ENCODE assay signal across 8 cellular contexts in the genomic region with DNA sequence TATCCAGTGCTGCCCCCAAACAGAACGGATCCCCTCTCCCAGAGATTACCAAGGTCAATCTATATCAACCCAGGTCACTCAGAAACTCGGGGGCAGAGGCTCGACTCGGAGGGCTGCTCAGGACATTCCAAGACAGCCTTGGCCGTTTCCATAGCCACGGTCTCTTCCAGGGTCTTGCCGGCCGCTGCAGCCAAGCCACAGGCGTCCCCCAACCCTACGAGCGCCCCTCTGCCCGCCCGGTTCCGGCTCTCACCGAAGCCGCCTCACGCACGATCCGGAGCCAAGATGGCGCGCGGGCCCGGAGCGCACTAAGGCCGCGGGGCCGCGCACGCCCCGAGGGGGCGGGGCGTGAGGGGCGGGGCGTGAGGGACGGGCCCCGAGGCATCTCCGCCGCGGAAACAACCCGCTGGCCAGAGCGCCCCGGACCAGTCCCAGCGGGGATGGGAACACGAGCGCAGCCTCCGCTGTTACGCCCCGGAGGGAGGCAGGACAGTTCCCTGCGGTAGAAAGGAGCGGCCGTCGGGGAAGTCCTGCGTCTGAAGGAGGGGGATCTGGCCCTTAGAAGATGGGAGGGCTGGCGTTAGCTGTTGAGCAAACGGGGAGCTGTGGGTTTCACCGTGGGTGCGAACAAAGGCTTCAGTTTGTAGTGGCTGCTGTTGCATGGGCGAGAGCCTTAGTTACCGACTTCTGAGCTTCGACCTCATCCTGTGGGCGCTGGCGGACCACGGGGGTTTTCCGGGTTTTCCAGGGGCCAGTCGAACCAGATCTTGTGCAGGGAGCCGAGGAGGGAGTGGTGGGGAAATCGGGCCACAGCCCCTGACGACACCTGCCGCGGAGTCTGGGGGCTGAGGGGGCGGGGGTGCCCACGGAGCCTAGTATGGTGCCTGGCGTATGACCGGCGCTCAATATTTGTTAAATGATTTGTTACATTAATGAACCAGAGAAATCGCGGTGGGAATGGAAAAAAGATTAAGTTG. TPM values are rescaled to one million over a fixed set of nuclear protein-coding genes. Genes with fewer than 3 reads are reported as not detected.
DNase-seq lines count a peak whose midpoint lies in the region; ATAC-seq and TF ChIP-seq lines count a peak whose summit lies in the region.

Gene RPP25L (minus strand): TSS at position 287 of the 977 bp plus-strand sequence. CDS start 801 bp downstream, outside the sequence.

- DNase-seq in Calu3 (peak; percentile 84), HT1080 (ENCODE audit: low read depth) (peak; percentile 59), fibroblast of gingiva (ENCODE audit: low read depth) (peak; percentile 83)
- DNase-seq in activated T-helper 1 cell treated with anti-CD3 and anti-CD28 coated beads, Interleukin-12 subunit alpha, Interleukin-12 subunit beta, Interleukin-2, Interleukin-4 antibody, amounts not matched to agents 30 ng/mL and 10 ng/mL and 1 ng/mL, durations not matched to agents 14 hours and 24 hours and 36 hours (ENCODE audit: low spot score): peak; percentile 84
- peak; percentile 75 to 94 (median 86) for DNase-seq in naive thymus-derived CD4-positive, alpha-beta T cell

- H3K36me3 Mint-ChIP-seq in Calu3 (ENCODE audit: insufficient read depth, unreplicated experiment): peaks cover 16% of the 10 kb centered on the region
- H3K36me3 Mint-ChIP-seq in activated T-helper 1 cell treated with anti-CD3 and anti-CD28 coated beads, Interleukin-12 subunit alpha, Interleukin-12 subunit beta, Interleukin-2, Interleukin-4 antibody, amounts not matched to agents 30 ng/mL and 10 ng/mL and 1 ng/mL, durations not matched to agents 14 hours and 24 hours and 36 hours (ENCODE audit: low read depth): peaks cover 17% of the 10 kb centered on the region
- H3K36me3 Mint-ChIP-seq in naive thymus-derived CD4-positive, alpha-beta T cell: peaks cover 7 to 18% (median 8%) of the 10 kb centered on the region in 5 donors
- peaks cover 10% of the 10 kb centered on the region for H3K36me3 Mint-ChIP-seq in stimulated activated memory B cell treated with anti-CD40 and anti-IgM and Interleukin-4, amounts not matched to agents 10 μg/mL and 1 μg/mL and 100 μg/mL, for 72 hours

- intact Hi-C loops in Calu3 (cut with micrococcal nuclease; ENCODE audit: unreplicated experiment): loop anchor here (1.0 kb wide), 1 partner anchor 22 kb away; no protein-coding TSS in a partner anchor
- intact Hi-C loops in activated T-helper 1 cell treated with anti-CD3 and anti-CD28 coated beads, Interleukin-12 subunit alpha, Interleukin-12 subunit beta, Interleukin-2, Interleukin-4 antibody, amounts not matched to agents 30 ng/mL and 10 ng/mL and 1 ng/mL, durations not matched to agents 14 hours and 24 hours and 36 hours (cut with micrococcal nuclease): loop anchor here (1.0 to 5.0 kb wide), 10 partner anchors 8 to 563 kb away; partner anchors contain the start of genes ARID3C, DCAF12, DCTN3 and DNAI1
- intact Hi-C loops in naive thymus-derived CD4-positive, alpha-beta T cell (cut with micrococcal nuclease): loop anchor here (1.0 to 10.0 kb wide), 15 partner anchors 8 to 795 kb away; partner anchors contain the start of genes DCTN3 (in 2 of the 2), DNAI1 (in 2 of the 2), ENHO (in 2 of the 2) and FAM219A (in 2 of the 2)

- POLR2A ChIA-PET in naive thymus-derived CD4-positive, alpha-beta T cell (lab: Charles Lee): interaction anchor here (0.7 to 3.9 kb wide), 11 partner anchors 8 to 1325 kb away, joined by 3 to 55 read pairs (median 4); partner anchors contain the start of genes DCTN3, DNAI1, FAM219A and SIGMAR1

- peak within 1 kb of the TSS; percentile 79 for H3K27ac Mint-ChIP-seq in Calu3 (ENCODE audit: unreplicated experiment)
- H3K27ac Mint-ChIP-seq in activated T-helper 1 cell treated with anti-CD3 and anti-CD28 coated beads, Interleukin-12 subunit alpha, Interleukin-12 subunit beta, Interleukin-2, Interleukin-4 antibody, amounts not matched to agents 30 ng/mL and 10 ng/mL and 1 ng/mL, durations not matched to agents 14 hours and 24 hours and 36 hours: peak within 1 kb of the TSS; percentile 96
- H3K27ac Mint-ChIP-seq in naive thymus-derived CD4-positive, alpha-beta T cell: peak within 1 kb of the TSS; percentile 84 to 96 (median 93)
- peak within 1 kb of the TSS; percentile 94 for H3K27ac Mint-ChIP-seq in stimulated activated memory B cell treated with anti-CD40 and anti-IgM and Interleukin-4, amounts not matched to agents 10 μg/mL and 1 μg/mL and 100 μg/mL, for 72 hours

- no peaks in the 10 kb centered on the region for H3K27me3 Mint-ChIP-seq in Calu3 (ENCODE audit: unreplicated experiment)
- H3K27me3 Mint-ChIP-seq in activated T-helper 1 cell treated with anti-CD3 and anti-CD28 coated beads, Interleukin-12 subunit alpha, Interleukin-12 subunit beta, Interleukin-2, Interleukin-4 antibody, amounts not matched to agents 30 ng/mL and 10 ng/mL and 1 ng/mL, durations not matched to agents 14 hours and 24 hours and 36 hours (ENCODE audit: insufficient read depth): no peaks in the 10 kb centered on the region
- no peaks in the 10 kb centered on the region for H3K27me3 Mint-ChIP-seq in naive thymus-derived CD4-positive, alpha-beta T cell
- no peaks in the 10 kb centered on the region for H3K27me3 Mint-ChIP-seq in stimulated activated memory B cell treated with anti-CD40 and anti-IgM and Interleukin-4, amounts not matched to agents 10 μg/mL and 1 μg/mL and 100 μg/mL, for 72 hours

- H3K9me3 Mint-ChIP-seq in Calu3 (ENCODE audit: low read depth, unreplicated experiment): no peaks in the 10 kb centered on the region
- no peaks in the 10 kb centered on the region for H3K9me3 Mint-ChIP-seq in activated T-helper 1 cell treated with anti-CD3 and anti-CD28 coated beads, Interleukin-12 subunit alpha, Interleukin-12 subunit beta, Interleukin-2, Interleukin-4 antibody, amounts not matched to agents 30 ng/mL and 10 ng/mL and 1 ng/mL, durations not matched to agents 14 hours and 24 hours and 36 hours
- peaks cover 0 to 1% (median 0%) of the 10 kb centered on the region in 11 donors for H3K9me3 Mint-ChIP-seq in naive thymus-derived CD4-positive, alpha-beta T cell
- no peaks in the 10 kb centered on the region for H3K9me3 Mint-ChIP-seq in stimulated activated memory B cell treated with anti-CD40 and anti-IgM and Interleukin-4, amounts not matched to agents 10 μg/mL and 1 μg/mL and 100 μg/mL, for 72 hours

- peak within 1 kb of the TSS; percentile 87 for H3K27ac ChIP-seq in naive thymus-derived CD4-positive, alpha-beta T cell (ENCODE audit: low read depth, low read length)

- H3K27me3 ChIP-seq in naive thymus-derived CD4-positive, alpha-beta T cell (ENCODE audit: control insufficient read depth in 2 of 2, insufficient read depth in 2 of 2, low read length in 2 of 2): no peaks in the 10 kb centered on the region

- peak within 1 kb of the TSS; percentile 89 for H3K4me3 ChIP-seq in naive thymus-derived CD4-positive, alpha-beta T cell (ENCODE audit: low read length)

- peak; percentile 86 for ATAC-seq in GM19468 (IDR thresholded peaks at IDR 0.05; ENCODE audit: extremely low read depth, unreplicated experiment)
- ATAC-seq in naive thymus-derived CD4-positive, alpha-beta T cell: peak; percentile 96
- ATAC-seq in stimulated activated memory B cell treated with anti-CD40 and anti-IgM and Interleukin-4, amounts not matched to agents 10 μg/mL and 1 μg/mL and 100 μg/mL, for 72 hours: peak; percentile 98

- BruUV-seq in Calu3 (replicated peaks; lab: Mats Ljungman, UMichigan): no TSS peak

- peaks cover 10 to 17% of the 10 kb centered on the region in 2 donors for H3K4me1 ChIP-seq in naive thymus-derived CD4-positive, alpha-beta T cell (ENCODE audit: control insufficient read depth in 2 of 2, insufficient read depth in 2 of 2, low read length in 2 of 2)

- peak within 1 kb of the TSS; percentile 86 for H3K4me3 Mint-ChIP-seq in Calu3 (ENCODE audit: low read depth, unreplicated experiment)
- H3K4me3 Mint-ChIP-seq in activated T-helper 1 cell treated with anti-CD3 and anti-CD28 coated beads, Interleukin-12 subunit alpha, Interleukin-12 subunit beta, Interleukin-2, Interleukin-4 antibody, amounts not matched to agents 30 ng/mL and 10 ng/mL and 1 ng/mL, durations not matched to agents 14 hours and 24 hours and 36 hours: peak within 1 kb of the TSS; percentile 95
- peak within 1 kb of the TSS; percentile 84 to 96 (median 90) for H3K4me3 Mint-ChIP-seq in naive thymus-derived CD4-positive, alpha-beta T cell
- H3K4me3 Mint-ChIP-seq in stimulated activated memory B cell treated with anti-CD40 and anti-IgM and Interleukin-4, amounts not matched to agents 10 μg/mL and 1 μg/mL and 100 μg/mL, for 72 hours: peak within 1 kb of the TSS; percentile 87

- no peak for TF ChIP-seq CTCF in Calu3 (IDR thresholded peaks at IDR 0.05; ENCODE audit: unreplicated experiment)

- CTCF ChIA-PET in Calu3 (lab: Charles Lee): interaction anchor here (1.0 kb wide), 1 partner anchor 22 kb away, joined by 3 read pairs; no protein-coding TSS in a partner anchor
- CTCF ChIA-PET in naive thymus-derived CD4-positive, alpha-beta T cell (lab: Charles Lee): interaction anchor here (0.5 to 7.5 kb wide), 10 partner anchors 8 to 90 kb away, joined by 3 to 98 read pairs (median 3); partner anchors contain the start of genes DCTN3, GALT and SIGMAR1

- H3K9me3 ChIP-seq in naive thymus-derived CD4-positive, alpha-beta T cell (ENCODE audit: control insufficient read depth in 2 of 3, low read length in 3 of 3): no peaks in the 10 kb centered on the region

- no peaks in the 10 kb centered on the region for H3K4me1 Mint-ChIP-seq in Calu3 (ENCODE audit: low read depth, unreplicated experiment)
- H3K4me1 Mint-ChIP-seq in activated T-helper 1 cell treated with anti-CD3 and anti-CD28 coated beads, Interleukin-12 subunit alpha, Interleukin-12 subunit beta, Interleukin-2, Interleukin-4 antibody, amounts not matched to agents 30 ng/mL and 10 ng/mL and 1 ng/mL, durations not matched to agents 14 hours and 24 hours and 36 hours (ENCODE audit: low read depth): peaks cover 24% of the 10 kb centered on the region
- peaks cover 6 to 28% (median 21%) of the 10 kb centered on the region in 7 donors for H3K4me1 Mint-ChIP-seq in naive thymus-derived CD4-positive, alpha-beta T cell
- H3K4me1 Mint-ChIP-seq in stimulated activated memory B cell treated with anti-CD40 and anti-IgM and Interleukin-4, amounts not matched to agents 10 μg/mL and 1 μg/mL and 100 μg/mL, for 72 hours: peaks cover 17% of the 10 kb centered on the region

- H3K36me3 ChIP-seq in naive thymus-derived CD4-positive, alpha-beta T cell (ENCODE audit: control insufficient read depth in 2 of 3, insufficient read depth in 3 of 3, low read length in 3 of 3): peaks cover 0 to 35% (median 0%) of the 10 kb centered on the region in 3 experiments

RNA-seq across cellular contexts. Expression of gene RPP25L, which starts in this region (rescaled TPM):
- 17.6 and 19.9 TPM in 2 replicates for total RNA-seq in Calu3 (2022)
- 30.3 and 43.1 TPM in 2 replicates for total RNA-seq in HT1080 (2014; rRNA removed; shearing (Covaris generic))
- 28.6 and 32.4 TPM in 2 replicates for polyA plus RNA-seq in HT1080 (2015; cell fraction: cytosol; rRNA removed)
- 18.3 and 21.0 TPM in 2 replicates for polyA plus RNA-seq in HT1080 (2015; cell fraction: nucleus; rRNA removed)
- 44.2 TPM for polyA plus RNA-seq in PFSK-1 (2012; ENCODE audit: insufficient read length, low read depth)
- 37.5 and 40.2 TPM in 2 replicates for total RNA-seq in activated T-helper 1 cell treated with anti-CD3 and anti-CD28 coated beads, Interleukin-12 subunit alpha, Interleukin-12 subunit beta, Interleukin-2, Interleukin-4 antibody, amounts not matched to agents 30 ng/mL and 10 ng/mL and 1 ng/mL, durations not matched to agents 14 hours and 24 hours and 36 hours
- total RNA-seq in naive thymus-derived CD4-positive, alpha-beta T cell: 10 to 100 TPM in 4 of 5 experiments, 1 to 10 TPM in 1; 8.8 to 27.3 (median 25.1) TPM
- polyA plus RNA-seq in naive thymus-derived CD4-positive, alpha-beta T cell: 10 to 100 TPM; 48.5 to 58.2 TPM

Comparison
In these comparisons a context has a peak if more than half of its experiments do, and no peak if none do; other contexts are left out.
1. Peak in every context shown above with its lines: DNase-seq, ATAC-seq, H3K4me3 ChIP-seq and H3K27ac ChIP-seq.